In genomic region chr12:13148532-13148847, GRCh38 we compare ENCODE assay signal across 29 cellular contexts. TPM values are rescaled to one million over a fixed set of nuclear protein-coding genes. Genes with fewer than 3 reads are reported as not detected.
A peak's percentile ranks its signal among the peaks of the same experiment; 100 is the strongest.
DNase-seq lines count a peak whose midpoint lies in the region; ATAC-seq and TF ChIP-seq lines count a peak whose summit lies in the region.
"Had no signal": no experiment of that assay in that cellular context is flagged by ENCODE, and none has a peak within 500 bp of the region (broad histone marks: within the 10 kb centered on the region; RNA-seq: fewer than 3 reads in every experiment).

No MANE protein-coding gene starts in this region.

- H3K9me3 Mint-ChIP-seq in osteocyte (ENCODE audit: unreplicated experiment), result peaks cover 6% of the 10 kb centered on the region
- H3K9me3 Mint-ChIP-seq in activated T-helper 17 cell treated with anti-CD3 and anti-CD28 coated beads, Interleukin-2, amount 50 U/mL, for 72 hours, result no peaks in the 10 kb centered on the region
- H3K9me3 Mint-ChIP-seq: activated CD8-positive, alpha-beta T cell treated with anti-CD3 and anti-CD28 coated beads for 36 hours had no signal

- H3K79me2 ChIP-seq in osteoblast (ENCODE audit: insufficient read depth, low read length), result no peaks in the 10 kb centered on the region

- no peaks in the 10 kb centered on the region for H3K27me3 ChIP-seq in ascending aorta
- H3K27me3 ChIP-seq in upper lobe of left lung, result no peaks in the 10 kb centered on the region
- H3K27me3 ChIP-seq in osteoblast (ENCODE audit: insufficient read depth, low read length), result no peaks in the 10 kb centered on the region
- H3K27me3 ChIP-seq: BLaER1 treated with 17β-estradiol and CSF1 and Interleukin-3, amounts not matched to agents 10 nM and 100 nM; ovary; SJCRH30 had no signal

- H2AFZ ChIP-seq in osteoblast (ENCODE audit: low read length), result no peak overlapping the region

- H4K20me1 ChIP-seq in osteoblast (ENCODE audit: insufficient read depth, low read length), result no peaks in the 10 kb centered on the region
- H4K20me1 ChIP-seq: BLaER1 treated with 17β-estradiol and CSF1 and Interleukin-3, amounts not matched to agents 10 nM and 100 nM had no signal

- TF ChIP-seq POLR2A in upper lobe of left lung (IDR thresholded peaks at IDR 0.05), result no peak

- peak overlapping the region; percentile 0 for H3K27ac Mint-ChIP-seq in osteocyte (ENCODE audit: unreplicated experiment)
- H3K27ac Mint-ChIP-seq in activated T-helper 17 cell treated with anti-CD3 and anti-CD28 coated beads, Interleukin-2, amount 50 U/mL, for 72 hours, result no peak overlapping the region
- H3K27ac Mint-ChIP-seq: activated CD8-positive, alpha-beta T cell treated with anti-CD3 and anti-CD28 coated beads for 36 hours; activated naive CD4-positive, alpha-beta T cell treated with anti-CD3 and anti-CD28 coated beads, Interleukin-2, amount 50 U/mL, for 72 hours had no signal

- intact Hi-C loops in ascending aorta (cut with DNase I) (no loop called here), left cardiac atrium (cut with DNase I) (no loop called here)

- no peaks in the 10 kb centered on the region for H3K9me3 ChIP-seq in ascending aorta
- H3K9me3 ChIP-seq in upper lobe of left lung, result no peaks in the 10 kb centered on the region
- H3K9me3 ChIP-seq in osteoblast (ENCODE audit: low read depth, low read length), result no peaks in the 10 kb centered on the region
- H3K9me3 ChIP-seq: ovary, SJCRH30 had no signal

- no peaks in the 10 kb centered on the region for H3K36me3 Mint-ChIP-seq in osteocyte (ENCODE audit: unreplicated experiment)
- H3K36me3 Mint-ChIP-seq in activated T-helper 17 cell treated with anti-CD3 and anti-CD28 coated beads, Interleukin-2, amount 50 U/mL, for 72 hours (ENCODE audit: low read depth), result no peaks in the 10 kb centered on the region
- H3K36me3 Mint-ChIP-seq: activated naive CD4-positive, alpha-beta T cell treated with anti-CD3 and anti-CD28 coated beads, Interleukin-2, amount 50 U/mL, for 72 hours had no signal

- H3K4me2 ChIP-seq in osteoblast (ENCODE audit: insufficient read depth, low read length), result no peak overlapping the region
- H3K4me2 ChIP-seq: BLaER1 treated with 17β-estradiol and CSF1 and Interleukin-3, amounts not matched to agents 10 nM and 100 nM; KMS-11 had no signal

- TF ChIP-seq CTCF in ascending aorta (IDR thresholded peaks at IDR 0.05), result no peak
- TF ChIP-seq CTCF in osteocyte (IDR thresholded peaks at IDR 0.05), result no peak
- TF ChIP-seq CTCF in upper lobe of left lung (IDR thresholded peaks at IDR 0.05), result no peak
- no peak for TF ChIP-seq CTCF in osteoblast (IDR thresholded peaks at IDR 0.05; ENCODE audit: extremely low read depth, low read depth, low read length)

- H3K36me3 ChIP-seq in ascending aorta (no peaks in the 10 kb centered on the region), upper lobe of left lung (no peaks in the 10 kb centered on the region), osteoblast (ENCODE audit: insufficient read depth, low read length) (no peaks in the 10 kb centered on the region)
- H3K36me3 ChIP-seq: BLaER1 treated with 17β-estradiol and CSF1 and Interleukin-3, amounts not matched to agents 10 nM and 100 nM; ovary; SJCRH30 had no signal

- H3K4me1 Mint-ChIP-seq in osteocyte (ENCODE audit: unreplicated experiment), result peaks cover 31% of the 10 kb centered on the region
- H3K4me1 Mint-ChIP-seq in activated T-helper 17 cell treated with anti-CD3 and anti-CD28 coated beads, Interleukin-2, amount 50 U/mL, for 72 hours, result peaks cover 12% of the 10 kb centered on the region

- ATAC-seq in left cardiac atrium (peak; percentile 3 to 52), upper lobe of left lung (ENCODE audit: low FRiP score in 2 of 2) (peak in 1 of 2 donors; percentile 6), HG03469 (IDR thresholded peaks at IDR 0.05; ENCODE audit: unreplicated experiment) (no peak), HG02610 (IDR thresholded peaks at IDR 0.05; ENCODE audit: unreplicated experiment) (no peak)
- ATAC-seq in activated T-helper 17 cell treated with anti-CD3 and anti-CD28 coated beads, Interleukin-2, amount 50 U/mL, for 72 hours (replicated peaks), result no peak
- ATAC-seq: activated CD8-positive, alpha-beta T cell treated with anti-CD3 and anti-CD28 coated beads for 36 hours; activated naive CD4-positive, alpha-beta T cell treated with anti-CD3 and anti-CD28 coated beads, Interleukin-2, amount 50 U/mL, for 72 hours had no signal

- peak overlapping the region; percentile 71 to 77 for H3K27ac ChIP-seq in ascending aorta
- H3K27ac ChIP-seq in upper lobe of left lung, result peak overlapping the region; percentile 20 to 43 (median 35)
- no peak overlapping the region for H3K27ac ChIP-seq in osteoblast (ENCODE audit: low read depth, low read length)
- H3K27ac ChIP-seq: BLaER1 treated with 17β-estradiol and CSF1 and Interleukin-3, amounts not matched to agents 10 nM and 100 nM; KMS-11; SJCRH30 had no signal

- H3K27me3 Mint-ChIP-seq in osteocyte (ENCODE audit: unreplicated experiment), result no peaks in the 10 kb centered on the region
- no peaks in the 10 kb centered on the region for H3K27me3 Mint-ChIP-seq in activated T-helper 17 cell treated with anti-CD3 and anti-CD28 coated beads, Interleukin-2, amount 50 U/mL, for 72 hours
- H3K27me3 Mint-ChIP-seq: activated CD8-positive, alpha-beta T cell treated with anti-CD3 and anti-CD28 coated beads for 36 hours had no signal

- no peak for TF ChIP-seq EP300 in upper lobe of left lung (IDR thresholded peaks at IDR 0.05)

- H3K4me3 Mint-ChIP-seq in osteocyte (ENCODE audit: unreplicated experiment), result no peak overlapping the region
- no peak overlapping the region for H3K4me3 Mint-ChIP-seq in activated T-helper 17 cell treated with anti-CD3 and anti-CD28 coated beads, Interleukin-2, amount 50 U/mL, for 72 hours
- H3K4me3 Mint-ChIP-seq: activated CD8-positive, alpha-beta T cell treated with anti-CD3 and anti-CD28 coated beads for 36 hours; nephron progenitor cell had no signal

- H3K4me1 ChIP-seq in ascending aorta (peaks cover 3 to 7% of the 10 kb centered on the region in 2 donors), upper lobe of left lung (peaks cover 19 to 48% (median 33%) of the 10 kb centered on the region in 4 donors), osteoblast (ENCODE audit: insufficient read depth, low read length) (peaks cover 5% of the 10 kb centered on the region)
- H3K4me1 ChIP-seq: SJCRH30 had no signal

- H3K4me3 ChIP-seq in ascending aorta (no peak overlapping the region), upper lobe of left lung (no peak overlapping the region), osteoblast (ENCODE audit: insufficient read depth, low read length) (no peak overlapping the region)
- H3K4me3 ChIP-seq: BLaER1 treated with 17β-estradiol and CSF1 and Interleukin-3, amounts not matched to agents 10 nM and 100 nM; ovary; SJCRH30 had no signal

- 68 to 70% methylated on average over 3 of the region's 3 CpGs for WGBS in upper lobe of left lung, 2 donors

- no peak for DNase-seq in ascending aorta (ENCODE audit: low spot score in 2 of 2)
- DNase-seq in left cardiac atrium, result no peak
- no peak for DNase-seq in osteocyte (ENCODE audit: extremely low spot score, unreplicated experiment)
- no peak for DNase-seq in upper lobe of left lung
- no peak for DNase-seq in osteoblast (ENCODE audit: insufficient read length, low spot score, missing footprints)
- DNase-seq: activated CD4-positive, alpha-beta T cell treated with anti-CD3 and anti-CD28 coated beads for 1 hour; activated CD8-positive, alpha-beta T cell treated with anti-CD3 and anti-CD28 coated beads for 36 hours; central memory CD4-positive, alpha-beta T cell; COR-L47; cortex of kidney; H7; kidney glomerular epithelial cell; mammary epithelial cell; NCI-H1436; NCI-H2081 treated with DMSO at 0.1 percent for 48 hours; NCI-H226; NCI-H748 treated with DMSO at 0.1 percent for 48 hours; retina; SJCRH30; stimulated activated CD4-positive, alpha-beta T cell treated with anti-CD3 and anti-CD28 coated beads, Interleukin-4, amount 100 ng/mL, for 1 hour; SW 1271 had no signal

RNA-seq across cellular contexts. Expression of gene GSG1, which starts 45.0 kb away (rescaled TPM):
- total RNA-seq in ascending aorta (not detected), left cardiac atrium (not detected), osteocyte (not detected in 2 replicates), upper lobe of left lung (not detected), osteoblast (0.29 and 0.36 TPM in 2 replicates)
- not detected for total RNA-seq in activated T-helper 17 cell treated with anti-CD3 and anti-CD28 coated beads, Interleukin-2, amount 50 U/mL, for 72 hours
- total RNA-seq: activated CD8-positive, alpha-beta T cell treated with anti-CD3 and anti-CD28 coated beads for 36 hours; activated naive CD4-positive, alpha-beta T cell treated with anti-CD3 and anti-CD28 coated beads, Interleukin-2, amount 50 U/mL, for 72 hours; mammary epithelial cell; ovary had no signal

RNA-seq across cellular contexts. Expression of gene EMP1, which starts 48.0 kb away (rescaled TPM):
- total RNA-seq in ascending aorta, result 588 TPM
- total RNA-seq in left cardiac atrium, result 100 to 1,000 TPM; 304 to 477 TPM
- total RNA-seq in osteocyte, result 163 and 170 TPM in 2 replicates
- 100 to 1,000 TPM in 4 of 6 donors, 10 to 100 TPM in 2; 18.9 to 360 (median 165) TPM for total RNA-seq in upper lobe of left lung
- 10 to 100 TPM; 36.7 to 60.2 TPM for total RNA-seq in activated T-helper 17 cell treated with anti-CD3 and anti-CD28 coated beads, Interleukin-2, amount 50 U/mL, for 72 hours
- 106 and 114 TPM in 2 replicates for total RNA-seq in osteoblast

Comparison
In these comparisons a context has a peak if more than half of its experiments do, and no peak if none do; other contexts are left out.
1. ATAC-seq: peak in left cardiac atrium (2 of 2); none in HG03469 (single experiment), activated T-helper 17 cell treated with anti-CD3 and anti-CD28 coated beads, Interleukin-2, amount 50 U/mL, for 72 hours (single experiment) and HG02610 (single experiment).